In the genomic region with DNA sequence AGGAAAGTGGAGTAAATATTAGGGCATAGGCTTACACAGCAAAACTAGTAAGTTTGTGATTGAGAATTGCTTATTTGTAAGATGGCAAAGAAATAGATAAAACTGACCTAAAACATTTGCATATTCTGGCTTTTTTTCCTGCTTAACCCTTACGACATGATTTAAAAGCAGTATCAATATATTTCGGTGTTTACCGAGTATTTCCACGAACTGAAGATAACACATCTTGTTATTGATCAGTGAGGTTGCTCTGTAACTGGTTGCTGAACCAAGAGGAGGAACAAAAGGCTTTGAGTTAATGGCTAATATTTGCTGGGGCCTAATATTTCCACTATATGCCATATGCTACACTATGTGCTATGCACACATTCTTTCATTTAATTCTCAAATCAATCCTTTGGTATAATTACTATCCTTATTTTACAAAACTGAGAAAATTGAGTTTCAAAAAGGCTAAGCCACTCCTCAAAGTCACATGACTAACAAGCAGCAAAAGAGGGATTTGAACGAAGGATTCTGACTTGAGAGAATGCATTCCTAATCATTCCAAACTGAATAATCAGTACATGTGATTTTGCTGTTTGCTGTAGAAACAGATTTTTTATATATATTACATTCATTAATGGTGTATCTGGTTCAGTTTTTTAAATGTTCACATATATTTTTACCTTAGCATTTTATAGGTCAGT, we compare ENCODE assay signal across 23 cellular contexts.
"Had no signal": no experiment of that assay in that cellular context is flagged by ENCODE, and none has a peak within 500 bp of the region (broad histone marks: within the 10 kb centered on the region; RNA-seq: fewer than 3 reads in every experiment).

No MANE protein-coding gene starts in this region.

- H3K27ac ChIP-seq: adrenal gland, gastrocnemius medialis, lower lobe of right lung, psoas muscle, thyroid gland had no signal

- FAIRE-seq: endothelial cell of umbilical vein had no signal

- H3K36me3 Mint-ChIP-seq: activated naive CD8-positive, alpha-beta T cell; naive thymus-derived CD8-positive, alpha-beta T cell had no signal

- H3K4me1 Mint-ChIP-seq: naive thymus-derived CD8-positive, alpha-beta T cell had no signal

- DNase-seq: activated CD4-positive, alpha-beta T cell treated with anti-CD3 and anti-CD28 coated beads for 1 hour; activated CD4-positive, alpha-beta T cell treated with anti-CD3 and anti-CD28 coated beads, Interleukin-2, amount 50 U/mL, for 1 hour; activated naive CD4-positive, alpha-beta T cell; activated T-cell treated with anti-CD3 and anti-CD28 coated beads, Interleukin-2, amount 50 U/mL, for 1 hour; adrenal gland; dermis blood vessel endothelial cell; effector memory CD8-positive, alpha-beta T cell; gastrocnemius medialis; head of caudate nucleus; islet precursor cell; lower lobe of right lung; naive thymus-derived CD8-positive, alpha-beta T cell; psoas muscle; right cardiac atrium; stimulated activated CD4-positive, alpha-beta T cell treated with anti-CD3 and anti-CD28 coated beads, Interleukin-4, amount 100 ng/mL, for 24 hours; stimulated activated naive CD4-positive, alpha-beta T cell treated with Interleukin-2 at 50 U/mL for 16 hours; T-helper 1 cell; thyroid gland had no signal

- H3K27me3 Mint-ChIP-seq: activated naive CD8-positive, alpha-beta T cell; effector memory CD8-positive, alpha-beta T cell had no signal

- H3K27me3 ChIP-seq: adrenal gland, gastrocnemius medialis, thyroid gland had no signal

- H3K27ac Mint-ChIP-seq: activated naive CD8-positive, alpha-beta T cell; activated T-helper 2 cell treated with anti-CD3 and anti-CD28 coated beads, Interferon-gamma antibody, Interleukin-2, Interleukin-4, amounts not matched to agents 10 μg/mL and 5 μg/mL and 100 μg/mL, durations not matched to agents 14 hours and 24 hours and 36 hours; effector memory CD8-positive, alpha-beta T cell; naive thymus-derived CD8-positive, alpha-beta T cell had no signal

- H3K4me3 Mint-ChIP-seq: activated naive CD8-positive, alpha-beta T cell; effector memory CD8-positive, alpha-beta T cell; naive thymus-derived CD8-positive, alpha-beta T cell had no signal

- H3K4me1 ChIP-seq: adrenal gland, lower lobe of right lung, psoas muscle, thyroid gland had no signal

- H3K36me3 ChIP-seq: adrenal gland, gastrocnemius medialis, lower lobe of right lung, thyroid gland had no signal

- H3K9me3 Mint-ChIP-seq: activated T-helper 2 cell treated with anti-CD3 and anti-CD28 coated beads, Interferon-gamma antibody, Interleukin-2, Interleukin-4, amounts not matched to agents 10 μg/mL and 5 μg/mL and 100 μg/mL, durations not matched to agents 14 hours and 24 hours and 36 hours; effector memory CD8-positive, alpha-beta T cell; naive thymus-derived CD8-positive, alpha-beta T cell had no signal

- H3K4me3 ChIP-seq: adrenal gland, gastrocnemius medialis, lower lobe of right lung, psoas muscle, thyroid gland had no signal

- H3K9me3 ChIP-seq: gastrocnemius medialis, lower lobe of right lung, psoas muscle, thyroid gland had no signal

- ATAC-seq: effector memory CD8-positive, alpha-beta T cell; esophagus mucosa; gastrocnemius medialis; left lobe of liver; lower lobe of right lung; naive thymus-derived CD8-positive, alpha-beta T cell; psoas muscle; right cardiac atrium had no signal
